ENCODE assay signal across 8 cellular contexts in genomic region chr7:98251844-98252639, GRCh38. TPM values are rescaled to one million over a fixed set of nuclear protein-coding genes. Genes with fewer than 3 reads are reported as not detected.
DNase-seq lines count a peak whose midpoint lies in the region; TF ChIP-seq lines count a peak whose summit lies in the region.

A gene with protein sequence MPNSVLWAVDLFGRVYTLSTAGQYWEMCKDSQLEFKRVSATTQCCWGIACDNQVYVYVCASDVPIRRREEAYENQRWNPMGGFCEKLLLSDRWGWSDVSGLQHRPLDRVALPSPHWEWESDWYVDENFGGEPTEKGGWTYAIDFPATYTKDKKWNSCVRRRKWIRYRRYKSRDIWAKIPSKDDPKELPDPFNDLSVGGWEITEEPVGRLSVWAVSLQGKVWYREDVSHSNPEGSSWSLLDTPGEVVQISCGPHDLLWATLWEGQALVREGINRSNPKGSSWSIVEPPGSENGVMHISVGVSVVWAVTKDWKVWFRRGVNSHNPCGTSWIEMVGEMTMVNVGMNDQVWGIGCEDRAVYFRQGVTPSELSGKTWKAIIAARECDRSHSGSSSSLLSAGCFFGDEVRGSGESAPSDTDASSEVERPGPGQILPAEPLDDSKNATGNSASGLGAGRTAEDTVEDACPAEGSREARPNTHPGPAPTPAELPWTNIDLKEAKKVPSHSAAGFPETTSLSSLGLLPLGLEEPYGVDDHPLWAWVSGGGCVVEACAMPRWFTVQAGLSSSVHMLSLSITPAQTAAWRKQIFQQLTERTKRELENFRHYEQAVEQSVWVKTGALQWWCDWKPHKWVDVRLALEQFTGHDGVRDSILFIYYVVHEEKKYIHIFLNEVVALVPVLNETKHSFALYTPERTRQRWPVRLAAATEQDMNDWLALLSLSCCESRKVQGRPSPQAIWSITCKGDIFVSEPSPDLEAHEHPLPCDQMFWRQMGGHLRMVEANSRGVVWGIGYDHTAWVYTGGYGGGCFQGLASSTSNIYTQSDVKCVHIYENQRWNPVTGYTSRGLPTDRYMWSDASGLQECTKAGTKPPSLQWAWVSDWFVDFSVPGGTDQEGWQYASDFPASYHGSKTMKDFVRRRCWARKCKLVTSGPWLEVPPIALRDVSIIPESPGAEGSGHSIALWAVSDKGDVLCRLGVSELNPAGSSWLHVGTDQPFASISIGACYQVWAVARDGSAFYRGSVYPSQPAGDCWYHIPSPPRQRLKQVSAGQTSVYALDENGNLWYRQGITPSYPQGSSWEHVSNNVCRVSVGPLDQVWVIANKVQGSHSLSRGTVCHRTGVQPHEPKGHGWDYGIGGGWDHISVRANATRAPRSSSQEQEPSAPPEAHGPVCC (minus strand): TSS chr7:98252232. CDS start chr7:98246146, 6,086 bp downstream.

- H3K4me3 ChIP-seq in fibroblast of villous mesenchyme (ENCODE audit: low read depth, low read length): peak within 1 kb of the TSS; percentile 89
- peak within 1 kb of the TSS; percentile 99 for H3K4me3 ChIP-seq in neural cell (ENCODE audit: low read length)
- H3K4me3 ChIP-seq in stomach: peak within 1 kb of the TSS; percentile 76 to 86 (median 78)

- H2BK120ac ChIP-seq in H9 (ENCODE audit: low read depth, low read length, poor library complexity, severe bottlenecking): no peak within 1 kb of the TSS

- H4K8ac ChIP-seq in H9 (replicated peaks; ENCODE audit: insufficient read length, low read depth, low read length): no peak within 1 kb of the TSS

- DNase-seq in ELR (ENCODE audit: low read depth): peak; percentile 91
- peak; percentile 96 for DNase-seq in H9
- peak; percentile 92 for DNase-seq in M059J (ENCODE audit: low read depth)
- peak; percentile 77 to 86 for DNase-seq in SHP77 (lab: John Stamatoyannopoulos, UW)
- peak; percentile 84 for DNase-seq in activated effector memory CD4-positive, alpha-beta T cell treated with Interleukin-2 at 50 U/mL for 16 hours
- DNase-seq in fibroblast of villous mesenchyme (ENCODE audit: low read depth): peak; percentile 93
- peak; percentile 98 for DNase-seq in stomach

- H3K27me3 ChIP-seq in H9 (ENCODE audit: insufficient read depth, low read length) (no peaks in the 10 kb centered on the region), neural cell (ENCODE audit: insufficient read depth, low read depth, low read length) (no peaks in the 10 kb centered on the region), stomach (no peaks in the 10 kb centered on the region)

- H3K9me3 ChIP-seq in H9 (ENCODE audit: control insufficient read depth, low read depth, low read length): no peaks in the 10 kb centered on the region
- H3K9me3 ChIP-seq in neural cell (ENCODE audit: low read length): no peaks in the 10 kb centered on the region
- no peaks in the 10 kb centered on the region for H3K9me3 ChIP-seq in stomach

- H4K5ac ChIP-seq in H9 (ENCODE audit: insufficient read length, low read depth, low read length): no peak within 1 kb of the TSS

- WGBS in H9 (ENCODE audit: extremely low coverage, insufficient read length, low lambda C conversion rate): no CpG with 5 or more reads among the region's 81 CpGs
- WGBS in stomach, 5 donors: 0 to 1% (median 1%) methylated on average over 29 to 81 of the region's 81 CpGs

- no peak within 1 kb of the TSS for H3K27ac ChIP-seq in H9 (ENCODE audit: insufficient read length, low read depth, low read length)
- H3K27ac ChIP-seq in neural cell (ENCODE audit: low read length): peak within 1 kb of the TSS; percentile 61
- peak within 1 kb of the TSS; percentile 88 to 94 (median 91) for H3K27ac ChIP-seq in stomach

- H3K4me1 ChIP-seq in H9 (ENCODE audit: insufficient read depth, low read length) (no peaks in the 10 kb centered on the region), stomach (peaks cover 33 to 69% (median 42%) of the 10 kb centered on the region in 4 donors)

- H3K18ac ChIP-seq in H9 (ENCODE audit: insufficient read length, low read depth, low read length): no peak within 1 kb of the TSS

- H3K36me3 Mint-ChIP-seq in H9 (ENCODE audit: insufficient read depth in 1 of 3, low read depth in 3 of 3): peaks cover 0 to 5% (median 4%) of the 10 kb centered on the region in 3 experiments; a peak in 3 of 7 replicates

- TF ChIP-seq CTCF in H9 (conservative IDR thresholded peaks at IDR 0.05) (no peak), fibroblast of villous mesenchyme (IDR thresholded peaks at IDR 0.05; ENCODE audit: insufficient read depth, low read depth, low read length) (no peak), neural cell (IDR thresholded peaks at IDR 0.05; ENCODE audit: poor library complexity, severe bottlenecking) (peak; percentile 31), stomach (IDR thresholded peaks at IDR 0.05) (no peak)

- H3K79me2 ChIP-seq in H9 (ENCODE audit: insufficient read depth, low read length) (no peaks in the 10 kb centered on the region), neural cell (replicated peaks; ENCODE audit: insufficient read depth, low read length) (peaks cover 29% of the 10 kb centered on the region)

- no peak within 1 kb of the TSS for H2BK15ac ChIP-seq in H9 (ENCODE audit: low read depth, low read length)

- peak within 1 kb of the TSS in 1 of 3 experiments; percentile 85; a peak in 2 of 7 replicates for H3K27ac Mint-ChIP-seq in H9

- no peaks in the 10 kb centered on the region for H4K20me1 ChIP-seq in H9 (ENCODE audit: control insufficient read depth, insufficient read depth, insufficient read length)
- no peaks in the 10 kb centered on the region for H4K20me1 ChIP-seq in neural cell (ENCODE audit: insufficient read depth)

- TF ChIP-seq EP300 in neural cell (conservative IDR thresholded peaks at IDR 0.05; ENCODE audit: poor library complexity, severe bottlenecking): no peak
- no peak for TF ChIP-seq EP300 in stomach (IDR thresholded peaks at IDR 0.05)

- no peak within 1 kb of the TSS for H4K91ac ChIP-seq in H9 (ENCODE audit: insufficient read length, low read depth, low read length)

- peak within 1 kb of the TSS; percentile 5 for H3K9ac ChIP-seq in H9 (ENCODE audit: extremely low read depth, insufficient read length, low read length)
- H3K9ac ChIP-seq in neural cell (ENCODE audit: low read length): peak within 1 kb of the TSS; percentile 83

- H3K9me2 ChIP-seq in neural cell (ENCODE audit: insufficient read depth, low read length): no peaks in the 10 kb centered on the region

- H2BK5ac ChIP-seq in H9 (ENCODE audit: insufficient read length, low read length): no peak within 1 kb of the TSS

- intact Hi-C loops in stomach (cut with DNase I; ENCODE audit: low total_unique reads): no loop called here

- H3K4me3 Mint-ChIP-seq in H9: peak within 1 kb of the TSS; percentile 96 to 97

- no peaks in the 10 kb centered on the region for H3F3A ChIP-seq in neural cell (ENCODE audit: insufficient read depth, low read length, poor library complexity, severe bottlenecking)

- H3K4me2 ChIP-seq in H9 (ENCODE audit: insufficient read depth, insufficient read length, low read length) (peak within 1 kb of the TSS; percentile 65), neural cell (ENCODE audit: low read length) (peak within 1 kb of the TSS; percentile 99)

- no peak within 1 kb of the TSS for H3K23ac ChIP-seq in H9 (ENCODE audit: insufficient read length, low read depth, low read length)

- no peak within 1 kb of the TSS for H3K56ac ChIP-seq in H9 (ENCODE audit: insufficient read length, low read depth, low read length)

- no peak within 1 kb of the TSS for H3K14ac ChIP-seq in H9 (ENCODE audit: insufficient read depth, low read length)

- H3T11ph ChIP-seq in H9 (ENCODE audit: low read length): no peak within 1 kb of the TSS

- no peaks in the 10 kb centered on the region for H3K79me1 ChIP-seq in H9 (ENCODE audit: insufficient read depth, low read depth, low read length, poor library complexity, severe bottlenecking)

- no peak within 1 kb of the TSS for H3K4ac ChIP-seq in H9 (ENCODE audit: low read depth, low read length)

- H3K4me1 Mint-ChIP-seq in H9: peaks cover 14 to 19% of the 10 kb centered on the region in 2 experiments

- H2AFZ ChIP-seq in H9 (ENCODE audit: low read length): no peak within 1 kb of the TSS
- peak within 1 kb of the TSS; percentile 91 for H2AFZ ChIP-seq in neural cell (ENCODE audit: low read depth, low read length)

- no peak within 1 kb of the TSS for H2BK20ac ChIP-seq in H9 (ENCODE audit: low read depth, low read length, poor library complexity, severe bottlenecking)

- no peaks in the 10 kb centered on the region for H3K9me3 Mint-ChIP-seq in H9

- H3K27me3 Mint-ChIP-seq in H9 (ENCODE audit: low read depth): no peaks in the 10 kb centered on the region

- peak in 1 of 4 donors; percentile 13 for TF ChIP-seq POLR2A in stomach (IDR thresholded peaks at IDR 0.05)

- no peak within 1 kb of the TSS for H2AK5ac ChIP-seq in H9 (ENCODE audit: insufficient read length, low read length)

- H2BK12ac ChIP-seq in H9 (ENCODE audit: insufficient read length, low read depth, low read length): no peak within 1 kb of the TSS

- H3K23me2 ChIP-seq in H9 (ENCODE audit: insufficient read length, low read depth, low read length, poor library complexity, severe bottlenecking): peaks cover 6% of the 10 kb centered on the region

- TF ChIP-seq RAD21 in neural cell (conservative IDR thresholded peaks at IDR 0.05): no peak

- H3K36me3 ChIP-seq in neural cell (ENCODE audit: insufficient read depth, low read length) (no peaks in the 10 kb centered on the region), stomach (peaks cover 0 to 31% (median 12%) of the 10 kb centered on the region in 4 donors)

TF ChIP-seq in neural cell, 6 proteins besides CTCF, POLR2A, EP300 and RAD21 (continues in another document):
- TF ChIP-seq TAF1 (IDR thresholded peaks at IDR 0.05; ENCODE audit: low read depth) (peak; percentile 24), MXI1 (conservative IDR thresholded peaks at IDR 0.05; ENCODE audit: poor library complexity, severe bottlenecking) (peak; percentile 84), EZH2 (IDR thresholded peaks at IDR 0.05; ENCODE audit: borderline replicate concordance, insufficient read depth, low read length, poor library complexity, severe bottlenecking) (no peak), SMC3 (conservative IDR thresholded peaks at IDR 0.05; ENCODE audit: poor library complexity) (no peak), POLR2AphosphoS5 (IDR thresholded peaks at IDR 0.05) (peak; percentile 73)

RNA-seq across cellular contexts. Expression of the gene that starts here (rescaled TPM):
- 13.9 and 15.6 TPM in 2 replicates for total RNA-seq in H9 (2021)
- total RNA-seq in M059J (2014; rRNA removed; shearing (Covaris generic)): 16.8 and 23.1 TPM in 2 replicates
- total RNA-seq in fibroblast of villous mesenchyme: 21.6 and 26.1 TPM in 2 replicates
- 46.6 and 50.8 TPM in 2 replicates for polyA plus RNA-seq in neural cell
- polyA minus RNA-seq in neural cell: 34.0 and 40.9 TPM in 2 replicates
- total RNA-seq in stomach: 10 to 100 TPM; 17.4 to 70.7 (median 35.6) TPM
- 10 to 100 TPM in 2 of 3 donors, 1 to 10 TPM in 1; 8.8 to 25.1 (median 11.2) TPM for polyA plus RNA-seq in stomach
